15 cellular contexts compared by ENCODE assay signal in genomic region chr21:44862869-44863685, GRCh38. TPM values are rescaled to one million over a fixed set of nuclear protein-coding genes. Genes with fewer than 3 reads are reported as not detected.
"Had no signal": no experiment of that assay in that cellular context is flagged by ENCODE, and none has a peak within 500 bp of the region (broad histone marks: within the 10 kb centered on the region; RNA-seq: fewer than 3 reads in every experiment).

No MANE protein-coding gene starts in this region.

- DNase-seq: activated gamma-delta T cell; activated T-cell treated with anti-CD3 and anti-CD28 coated beads for 4 hours; colonic mucosa; effector CD4-positive, alpha-beta T cell; SIG-M5; small intestine had no signal

- H3K4me1 ChIP-seq: neural progenitor cell, parathyroid adenoma had no signal

- H3K4me3 ChIP-seq: cardiac muscle cell, colonic mucosa, neural progenitor cell had no signal

- H3K9ac ChIP-seq: neural progenitor cell, parathyroid adenoma had no signal

- H3K4me3 Mint-ChIP-seq: neural progenitor cell; stimulated activated memory B cell treated with anti-CD40 and anti-IgM and Interleukin-4, amounts not matched to agents 10 μg/mL and 1 μg/mL and 100 μg/mL, for 72 hours; type B pancreatic cell had no signal

- H3K27ac Mint-ChIP-seq: neural progenitor cell; stimulated activated memory B cell treated with anti-CD40 and anti-IgM and Interleukin-4, amounts not matched to agents 10 μg/mL and 1 μg/mL and 100 μg/mL, for 72 hours; type B pancreatic cell had no signal

- H3K27ac ChIP-seq: cardiac muscle cell, colonic mucosa, neural progenitor cell, parathyroid adenoma had no signal

- H3K9me3 ChIP-seq: colonic mucosa had no signal

- H3K27me3 Mint-ChIP-seq: stimulated activated memory B cell treated with anti-CD40 and anti-IgM and Interleukin-4, amounts not matched to agents 10 μg/mL and 1 μg/mL and 100 μg/mL, for 72 hours; type B pancreatic cell had no signal

- H3K36me3 ChIP-seq: neural progenitor cell had no signal

- FAIRE-seq: astrocyte, frontal cortex, small intestine had no signal

- ATAC-seq: activated CD4-positive, CD25-positive, alpha-beta regulatory T cell treated with anti-CD3 and anti-CD28 coated beads, Interleukin-2, amount 50 U/mL, for 24 hours; stimulated activated memory B cell treated with anti-CD40 and anti-IgM and Interleukin-4, amounts not matched to agents 10 μg/mL and 1 μg/mL and 100 μg/mL, for 72 hours had no signal

- H3K9me3 Mint-ChIP-seq: neural progenitor cell; stimulated activated memory B cell treated with anti-CD40 and anti-IgM and Interleukin-4, amounts not matched to agents 10 μg/mL and 1 μg/mL and 100 μg/mL, for 72 hours; type B pancreatic cell had no signal

RNA-seq across cellular contexts. Expression of gene ITGB2, which starts 57.6 kb away (rescaled TPM):
- total RNA-seq: fibroblast of lung had no signal
